In genomic region chr15:101127503-101128076, GRCh38 we compare ENCODE assay signal across 8 cellular contexts.
DNase-seq lines count a peak whose midpoint lies in the region; ATAC-seq and TF ChIP-seq lines count a peak whose summit lies in the region.

No MANE protein-coding gene starts in this region.

- ATAC-seq in HG02943 (IDR thresholded peaks at IDR 0.05; ENCODE audit: low read depth, unreplicated experiment): peak; percentile 64
- ATAC-seq in natural killer cell: peak; percentile 71 to 82 (median 76)

- peak overlapping the region; percentile 93 for H3K27ac Mint-ChIP-seq in activated CD4-positive, alpha-beta T cell treated with anti-CD3 and anti-CD28 coated beads, Interleukin-2, amount 10 ng/mL, durations not matched to agents 24 days and 14 days
- H3K27ac Mint-ChIP-seq in natural killer cell: peak overlapping the region; percentile 90 to 96

- H3K27ac ChIP-seq in effector memory CD4-positive, alpha-beta T cell (ENCODE audit: insufficient read depth, low read length, poor library complexity, severe bottlenecking): peak overlapping the region; percentile 26
- H3K27ac ChIP-seq in temporal lobe (ENCODE audit: low read depth, low read length): peak overlapping the region; percentile 87

- peak; percentile 33 for DNase-seq in NCI-H345 (lab: John Stamatoyannopoulos, UW)
- DNase-seq in NCI-H345 treated with DMSO at 0.1 percent for 48 hours (lab: John Stamatoyannopoulos, UW; ENCODE audit: unreplicated experiment): no peak
- DNase-seq in NCI-H2081 (lab: John Stamatoyannopoulos, UW): peak; percentile 67 to 92
- peak; percentile 86 for DNase-seq in activated CD4-positive, alpha-beta T cell treated with anti-CD3 and anti-CD28 coated beads, Interleukin-2, amount 10 ng/mL, durations not matched to agents 24 days and 14 days
- DNase-seq in effector memory CD4-positive, alpha-beta T cell: no peak
- no peak for DNase-seq in natural killer cell

- H3K4me1 ChIP-seq in effector memory CD4-positive, alpha-beta T cell (ENCODE audit: control insufficient read depth, insufficient read depth, low read length, poor library complexity, severe bottlenecking): peaks cover 18% of the 10 kb centered on the region

- H3K9me3 Mint-ChIP-seq in activated CD4-positive, alpha-beta T cell treated with anti-CD3 and anti-CD28 coated beads, Interleukin-2, amount 10 ng/mL, durations not matched to agents 24 days and 14 days: no peaks in the 10 kb centered on the region
- H3K9me3 Mint-ChIP-seq in natural killer cell: no peaks in the 10 kb centered on the region

- H3K27me3 ChIP-seq in effector memory CD4-positive, alpha-beta T cell (replicated peaks; ENCODE audit: control insufficient read depth, insufficient read depth, low read length, poor library complexity, severe bottlenecking): no peaks in the 10 kb centered on the region

- H3K27me3 Mint-ChIP-seq in activated CD4-positive, alpha-beta T cell treated with anti-CD3 and anti-CD28 coated beads, Interleukin-2, amount 10 ng/mL, durations not matched to agents 24 days and 14 days: peaks cover 5% of the 10 kb centered on the region
- H3K27me3 Mint-ChIP-seq in natural killer cell (ENCODE audit: low read depth in 2 of 2): no peaks in the 10 kb centered on the region

- peaks cover 5% of the 10 kb centered on the region for H3K36me3 Mint-ChIP-seq in activated CD4-positive, alpha-beta T cell treated with anti-CD3 and anti-CD28 coated beads, Interleukin-2, amount 10 ng/mL, durations not matched to agents 24 days and 14 days (ENCODE audit: low read depth)
- no peaks in the 10 kb centered on the region for H3K36me3 Mint-ChIP-seq in natural killer cell

- no peaks in the 10 kb centered on the region for H3K36me3 ChIP-seq in effector memory CD4-positive, alpha-beta T cell (ENCODE audit: control insufficient read depth, insufficient read depth, low read length)

- TF ChIP-seq CTCF in natural killer cell (IDR thresholded peaks at IDR 0.05): no peak

- H3K9me3 ChIP-seq in effector memory CD4-positive, alpha-beta T cell (ENCODE audit: control insufficient read depth, low read length): no peaks in the 10 kb centered on the region

- H3K4me1 Mint-ChIP-seq in activated CD4-positive, alpha-beta T cell treated with anti-CD3 and anti-CD28 coated beads, Interleukin-2, amount 10 ng/mL, durations not matched to agents 24 days and 14 days: peaks cover 61% of the 10 kb centered on the region
- peaks cover 57 to 60% of the 10 kb centered on the region in 2 donors for H3K4me1 Mint-ChIP-seq in natural killer cell

- H3K4me3 ChIP-seq in effector memory CD4-positive, alpha-beta T cell (ENCODE audit: insufficient read depth, low read depth, low read length, poor library complexity, severe bottlenecking): peak overlapping the region; percentile 8

- H3K4me3 Mint-ChIP-seq in activated CD4-positive, alpha-beta T cell treated with anti-CD3 and anti-CD28 coated beads, Interleukin-2, amount 10 ng/mL, durations not matched to agents 24 days and 14 days: peak overlapping the region; percentile 77
- peak overlapping the region; percentile 90 for H3K4me3 Mint-ChIP-seq in natural killer cell

- intact Hi-C loops in activated CD4-positive, alpha-beta T cell treated with anti-CD3 and anti-CD28 coated beads, Interleukin-2, amount 10 ng/mL, durations not matched to agents 24 days and 14 days (cut with micrococcal nuclease): loop anchor here (1.0 to 5.0 kb wide), 5 partner anchors 34 to 119 kb away; no protein-coding TSS in a partner anchor
- intact Hi-C loops in natural killer cell (cut with micrococcal nuclease): no loop called here

Comparison
In these comparisons a context has a peak if more than half of its experiments do, and no peak if none do; other contexts are left out.
1. DNase-seq: peak in NCI-H345 (single experiment), NCI-H2081 (2 of 2) and activated CD4-positive, alpha-beta T cell treated with anti-CD3 and anti-CD28 coated beads, Interleukin-2, amount 10 ng/mL, durations not matched to agents 24 days and 14 days (single experiment); none in NCI-H345 treated with DMSO at 0.1 percent for 48 hours (single experiment), effector memory CD4-positive, alpha-beta T cell (0 of 3) and natural killer cell (single experiment).